In the genomic region with DNA sequence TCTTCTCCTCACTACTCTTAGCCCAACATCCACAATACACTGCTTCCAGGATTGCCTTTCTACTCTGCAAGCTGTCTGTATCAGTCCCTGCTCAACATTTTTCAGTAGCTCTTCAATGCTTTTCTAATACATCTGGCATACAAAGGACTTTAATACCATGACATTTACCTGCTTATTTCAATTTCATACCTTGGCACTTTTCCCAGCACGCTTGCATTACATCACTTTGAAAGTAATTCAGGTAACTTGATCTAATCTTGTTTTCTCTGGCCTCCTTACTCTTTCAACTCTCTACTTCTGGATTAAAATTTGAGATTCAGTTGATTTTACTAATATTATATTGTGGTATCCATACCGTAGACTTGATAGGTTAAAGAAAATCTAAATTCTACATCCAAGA, we compare ENCODE assay signal across 18 cellular contexts.
"Had no signal": no experiment of that assay in that cellular context is flagged by ENCODE, and none has a peak within 500 bp of the region (broad histone marks: within the 10 kb centered on the region; RNA-seq: fewer than 3 reads in every experiment).

No MANE protein-coding gene starts in this region.

- DNase-seq: activated CD4-positive, alpha-beta T cell treated with anti-CD3 and anti-CD28 coated beads, Interleukin-2, amount 50 U/mL, for 1 hour; activated CD8-positive, alpha-beta memory T cell treated with anti-CD3 and anti-CD28 coated beads for 24 hours; activated naive CD4-positive, alpha-beta T cell; activated naive CD8-positive, alpha-beta T cell treated with anti-CD3 and anti-CD28 coated beads, Interleukin-2, amount 10 ng/mL, durations not matched to agents 7 days and 5 days; brain microvascular endothelial cell; cerebellar nuclear complex; effector memory CD4-positive, alpha-beta T cell; heart right ventricle; left cardiac atrium; ovary; spleen had no signal

- H3K9me3 Mint-ChIP-seq: activated naive CD8-positive, alpha-beta T cell treated with anti-CD3 and anti-CD28 coated beads, Interleukin-2, amount 10 ng/mL, durations not matched to agents 7 days and 5 days; activated T-helper 1 cell treated with anti-CD3 and anti-CD28 coated beads, Interleukin-12 subunit alpha, Interleukin-12 subunit beta, Interleukin-2, Interleukin-4 antibody, amounts not matched to agents 30 ng/mL and 10 ng/mL and 1 ng/mL, durations not matched to agents 14 hours and 24 hours and 36 hours; T-helper 2 cell treated with Interferon-gamma antibody and Interleukin-4, amounts not matched to agents 5 μg/mL and 100 μg/mL, for 36 hours; type B pancreatic cell had no signal

- H3K27me3 ChIP-seq: brain microvascular endothelial cell, heart right ventricle, ovary, spleen had no signal

- H3K9me3 ChIP-seq: heart right ventricle, ovary, spleen had no signal

- H3K36me3 Mint-ChIP-seq: activated naive CD8-positive, alpha-beta T cell treated with anti-CD3 and anti-CD28 coated beads, Interleukin-2, amount 10 ng/mL, durations not matched to agents 7 days and 5 days; type B pancreatic cell had no signal

- H3K4me3 Mint-ChIP-seq: activated naive CD8-positive, alpha-beta T cell treated with anti-CD3 and anti-CD28 coated beads, Interleukin-2, amount 10 ng/mL, durations not matched to agents 7 days and 5 days; activated T-helper 1 cell treated with anti-CD3 and anti-CD28 coated beads, Interleukin-12 subunit alpha, Interleukin-12 subunit beta, Interleukin-2, Interleukin-4 antibody, amounts not matched to agents 30 ng/mL and 10 ng/mL and 1 ng/mL, durations not matched to agents 14 hours and 24 hours and 36 hours; stimulated activated naive CD8-positive, alpha-beta T cell treated with anti-CD3 and anti-CD28 coated beads, Interleukin-15, Interleukin-2, amounts not matched to agents 100 ng/mL and 50 ng/mL, for 24 hours; T-helper 2 cell treated with Interferon-gamma antibody and Interleukin-4, amounts not matched to agents 5 μg/mL and 100 μg/mL, for 36 hours; type B pancreatic cell had no signal

- H3K36me3 ChIP-seq: brain microvascular endothelial cell, heart right ventricle, ovary, spleen had no signal

- H3K27ac ChIP-seq: brain microvascular endothelial cell, heart right ventricle, ovary, spleen had no signal

- H3K27me3 Mint-ChIP-seq: activated naive CD8-positive, alpha-beta T cell treated with anti-CD3 and anti-CD28 coated beads, Interleukin-2, amount 10 ng/mL, durations not matched to agents 7 days and 5 days; type B pancreatic cell had no signal

- ATAC-seq: activated CD4-positive, CD25-positive, alpha-beta regulatory T cell treated with anti-CD3 and anti-CD28 coated beads, Interleukin-2, amount 50 U/mL, for 24 hours; heart right ventricle; left cardiac atrium; sciatic nerve had no signal

- H3K4me1 Mint-ChIP-seq: activated naive CD8-positive, alpha-beta T cell treated with anti-CD3 and anti-CD28 coated beads, Interleukin-2, amount 10 ng/mL, durations not matched to agents 7 days and 5 days had no signal

- H3K27ac Mint-ChIP-seq: activated naive CD8-positive, alpha-beta T cell treated with anti-CD3 and anti-CD28 coated beads, Interleukin-2, amount 10 ng/mL, durations not matched to agents 7 days and 5 days; activated T-helper 1 cell treated with anti-CD3 and anti-CD28 coated beads, Interleukin-12 subunit alpha, Interleukin-12 subunit beta, Interleukin-2, Interleukin-4 antibody, amounts not matched to agents 30 ng/mL and 10 ng/mL and 1 ng/mL, durations not matched to agents 14 hours and 24 hours and 36 hours; stimulated activated naive CD8-positive, alpha-beta T cell treated with anti-CD3 and anti-CD28 coated beads, Interleukin-15, Interleukin-2, amounts not matched to agents 100 ng/mL and 50 ng/mL, for 24 hours; T-helper 2 cell treated with Interferon-gamma antibody and Interleukin-4, amounts not matched to agents 5 μg/mL and 100 μg/mL, for 36 hours; type B pancreatic cell had no signal

- H3K4me3 ChIP-seq: heart right ventricle, lung, ovary, spleen had no signal
